ENCODE assay signal across 1 cellular context in genomic region chr2:222753251-222753824, GRCh38.
TF ChIP-seq lines count a peak whose summit lies in the region.

No MANE protein-coding gene starts in this region.

TF ChIP-seq in HEK293, 187 proteins besides CTCF, POLR2A, EP300 and RAD21 (continued from another document):
- TF ChIP-seq TSHZ1 (tag by site-specific recombination; IDR thresholded peaks at IDR 0.05; ENCODE audit: borderline replicate concordance) (0 out of 2 replicates have a peak, but pooled peaks have one; percentile 31), ZNF302 (tag by site-specific recombination; IDR thresholded peaks at IDR 0.05; ENCODE audit: low read depth) (no peak), PATZ1 (tag by site-specific recombination; IDR thresholded peaks at IDR 0.05) (no peak), RBAK (tag by site-specific recombination; IDR thresholded peaks at IDR 0.05) (no peak), EGR2 (tag by site-specific recombination; IDR thresholded peaks at IDR 0.05; ENCODE audit: low read depth) (no peak), IKZF3 (tag by site-specific recombination; IDR thresholded peaks at IDR 0.05) (no peak), WT1 (tag by site-specific recombination; IDR thresholded peaks at IDR 0.05) (peak; percentile 94), ZNF174 (tag by site-specific recombination; IDR thresholded peaks at IDR 0.05) (no peak), GFI1B (tag by site-specific recombination; IDR thresholded peaks at IDR 0.05) (peak; percentile 57; the same call in 1 of the 2 replicates), ZNF398 (tag by site-specific recombination; IDR thresholded peaks at IDR 0.05) (no peak)
